1 cellular context compared by ENCODE assay signal in genomic region chr6:25576920-25577319, GRCh38.
TF ChIP-seq lines count a peak whose summit lies in the region.

No MANE protein-coding gene starts in this region.

TF ChIP-seq in GM23338, 12 proteins besides CTCF, POLR2A, EP300 and RAD21 (continued from another document):
- TF ChIP-seq ZNF462 (CRISPR knock-in tag; IDR thresholded peaks at IDR 0.05) (no peak), NANOG (IDR thresholded peaks at IDR 0.05; ENCODE audit: borderline replicate concordance) (no peak), STAT1 (IDR thresholded peaks at IDR 0.05; ENCODE audit: unreplicated experiment) (no peak), POLR2AphosphoS5 (IDR thresholded peaks at IDR 0.05; ENCODE audit: low read depth) (no peak), EZH2phosphoT487 (IDR thresholded peaks at IDR 0.05; ENCODE audit: unreplicated experiment) (no peak), EZH2 (IDR thresholded peaks at IDR 0.05; ENCODE audit: low read depth, unreplicated experiment) (no peak), CREB1 (CRISPR knock-in tag; IDR thresholded peaks at IDR 0.05; ENCODE audit: low read depth) (no peak), JUNB (IDR thresholded peaks at IDR 0.05; ENCODE audit: unreplicated experiment) (no peak), ETS1 (IDR thresholded peaks at IDR 0.05) (no peak), ZNF114 (CRISPR knock-in tag; IDR thresholded peaks at IDR 0.05) (no peak), ZNF331 (CRISPR knock-in tag; IDR thresholded peaks at IDR 0.05; ENCODE audit: low read depth) (no peak)
